8 cellular contexts compared by ENCODE assay signal in the genomic region with DNA sequence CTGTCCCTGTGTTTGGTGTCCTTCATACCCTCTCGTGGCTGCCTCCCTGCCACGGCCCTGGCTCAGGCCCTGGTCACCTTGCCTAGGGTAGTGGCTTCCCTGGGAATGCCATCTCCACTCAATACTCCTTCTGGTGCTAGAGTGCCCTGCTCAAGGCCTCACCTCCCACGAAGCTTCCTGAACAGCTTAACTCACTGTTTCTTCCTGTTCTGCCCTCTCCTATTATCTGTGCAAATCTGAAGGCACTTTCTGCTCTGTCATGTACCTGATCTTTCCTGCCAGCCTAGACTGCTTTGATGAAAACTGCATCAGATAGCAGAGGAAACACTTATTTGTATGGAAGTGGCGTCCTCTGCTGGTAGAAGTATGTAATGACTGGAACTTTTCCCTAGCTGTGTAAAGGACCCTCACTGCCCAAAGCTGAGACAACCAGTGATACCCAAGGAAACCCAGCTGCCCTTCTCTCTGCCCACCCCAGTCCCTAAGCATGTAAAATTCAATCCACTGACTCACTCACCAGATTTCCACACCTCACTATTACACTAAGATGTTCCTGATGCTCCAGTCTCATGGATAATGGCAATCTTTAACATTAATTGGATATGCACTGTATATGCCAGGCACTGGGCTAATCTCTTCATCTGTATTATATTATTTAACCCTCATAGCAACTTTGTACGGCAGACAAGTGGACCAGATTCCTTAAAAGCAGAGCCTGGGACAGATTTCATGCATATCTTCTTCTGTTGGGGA. TPM values are rescaled to one million over a fixed set of nuclear protein-coding genes. Genes with fewer than 3 reads are reported as not detected.
A peak's percentile ranks its signal among the peaks of the same experiment; 100 is the strongest.
DNase-seq lines count a peak whose midpoint lies in the region; ATAC-seq and TF ChIP-seq lines count a peak whose summit lies in the region.

No MANE protein-coding gene starts in this region.

- H3K27me3 ChIP-seq in AG04450 (ENCODE audit: control insufficient read depth, insufficient read depth, low read length), result peaks cover 9% of the 10 kb centered on the region
- H3K27me3 ChIP-seq in aorta (ENCODE audit: control insufficient read depth in 1 of 2, insufficient read depth in 2 of 2, low read length in 1 of 2), result no peaks in the 10 kb centered on the region

- intact Hi-C loops in aorta (cut with DNase I), result no loop called here

- H3K27ac ChIP-seq in AG04450 (ENCODE audit: low read depth, low read length) (no peak overlapping the region), SK-N-MC (peak overlapping the region; percentile 65; the same call in 1 of the 2 replicates), aorta (ENCODE audit: low read depth in 1 of 2, low read length in 2 of 2) (peak overlapping the region in 1 of 2 donors; percentile 38)

- H3K36me3 Mint-ChIP-seq in memory B cell, result no peaks in the 10 kb centered on the region

- DNase-seq in AG04450 (ENCODE audit: low read depth, low spot score) (no peak), GM04504 (ENCODE audit: low read depth) (peak; percentile 41), NCI-H1436 (lab: John Stamatoyannopoulos, UW) (peak; percentile 90), SK-N-MC (ENCODE audit: low read depth, low spot score) (peak; percentile 47), choroid plexus epithelial cell (ENCODE audit: low read depth) (peak; percentile 88), memory B cell (ENCODE audit: low spot score in 2 of 2) (peak in 1 of 2 donors; percentile 57), aorta (no peak)

- no peaks in the 10 kb centered on the region for H3K36me3 ChIP-seq in SK-N-MC (ENCODE audit: insufficient read depth, low read length)
- no peaks in the 10 kb centered on the region for H3K36me3 ChIP-seq in aorta (ENCODE audit: control insufficient read depth in 1 of 2, insufficient read depth in 2 of 2, low read length in 1 of 2)

- TF ChIP-seq CTCF in AG04450 (IDR thresholded peaks at IDR 0.05; ENCODE audit: low read depth, low read length) (peak; percentile 94), choroid plexus epithelial cell (conservative IDR thresholded peaks at IDR 0.05; ENCODE audit: low read depth, low read length) (peak; percentile 89)

- H3K9me3 ChIP-seq in AG04450 (ENCODE audit: control insufficient read depth, insufficient read depth, low read length), result no peaks in the 10 kb centered on the region; the same call in 1 of the 2 replicates
- no peaks in the 10 kb centered on the region for H3K9me3 ChIP-seq in SK-N-MC (ENCODE audit: low read depth, low read length)
- H3K9me3 ChIP-seq in aorta (ENCODE audit: control insufficient read depth, low read length), result no peaks in the 10 kb centered on the region

- H3K27ac Mint-ChIP-seq in memory B cell, result no peak overlapping the region

- WGBS in aorta, 2 donors, result 42 to 44% methylated on average over 5 of the region's 5 CpGs

- peaks cover 0 to 4% of the 10 kb centered on the region in 2 donors for H3K4me1 ChIP-seq in aorta (ENCODE audit: control insufficient read depth in 1 of 2, insufficient read depth in 2 of 2, low read length in 2 of 2)

- H3K4me3 Mint-ChIP-seq in memory B cell, result no peak overlapping the region

- no peaks in the 10 kb centered on the region for H3K9me3 Mint-ChIP-seq in memory B cell

- peaks cover 17% of the 10 kb centered on the region for H3K4me1 Mint-ChIP-seq in memory B cell

- POLR2A ChIA-PET in AG04450 (lab: Yijun Ruan, JAX), result interaction anchor here (0.6 kb wide), 1 partner anchor 151 kb away, joined by 7 read pairs; no protein-coding TSS in a partner anchor

- ATAC-seq in memory B cell (ENCODE audit: low read depth), result peak; percentile 8
- ATAC-seq in aorta (ENCODE audit: low FRiP score), result no peak
- ATAC-seq in GM18502 (IDR thresholded peaks at IDR 0.05; ENCODE audit: poor library complexity, unreplicated experiment), result no peak

- CTCF ChIA-PET in AG04450 (lab: Charles Lee), result interaction anchor here (0.5 to 7.3 kb wide), 33 partner anchors 10 to 305 kb away, joined by 3 to 340 read pairs (median 5); no protein-coding TSS in a partner anchor

- H3K4me3 ChIP-seq in AG04450 (ENCODE audit: low read depth, low read length), result no peak overlapping the region
- H3K4me3 ChIP-seq in SK-N-MC, result no peak overlapping the region
- no peak overlapping the region for H3K4me3 ChIP-seq in choroid plexus epithelial cell (ENCODE audit: low read depth, low read length)
- H3K4me3 ChIP-seq in aorta (ENCODE audit: low read length in 2 of 2), result no peak overlapping the region

- no peaks in the 10 kb centered on the region for H3K27me3 Mint-ChIP-seq in memory B cell

- H3K9ac ChIP-seq in SK-N-MC (ENCODE audit: insufficient read length), result no peak overlapping the region

RNA-seq across cellular contexts. Expression of a gene that starts 36.2 kb away (rescaled TPM):
- polyA plus RNA-seq in AG04450 (2011; rRNA removed), result 34.7 and 36.5 TPM in 2 replicates
- polyA minus RNA-seq in AG04450 (2011; rRNA and poly(A)+ RNA removed), result 27.0 and 29.3 TPM in 2 replicates
- 100 to 1,000 TPM in 1 of 2 donors, 10 to 100 TPM in 1; 51.6 to 302 TPM for total RNA-seq in aorta
- 100 to 1,000 TPM in 1 of 2 donors, 10 to 100 TPM in 1; 36.2 to 117 TPM for polyA plus RNA-seq in aorta

RNA-seq across cellular contexts. Expression of a gene that starts 39.6 kb away (rescaled TPM):
- polyA plus RNA-seq in AG04450 (2011; rRNA removed) (not detected in 2 replicates), aorta (10 to 100 TPM in 1 of 2 donors, under 1 TPM in 1; 0.56 to 16.4 TPM)
- polyA minus RNA-seq in AG04450 (2011; rRNA and poly(A)+ RNA removed), result not detected in 2 replicates
- 1 to 10 TPM; 1.3 to 2.2 TPM for total RNA-seq in aorta

Comparison
In these comparisons a context has a peak if more than half of its experiments do, and no peak if none do; other contexts are left out.
1. DNase-seq: peak in GM04504 (single experiment), NCI-H1436 (single experiment), SK-N-MC (single experiment) and choroid plexus epithelial cell (single experiment); none in AG04450 (single experiment) and aorta (0 of 2).